Comparison of ENCODE assay signal across 12 cellular contexts in genomic region chr4:82500106-82500738, GRCh38.
DNase-seq lines count a peak whose midpoint lies in the region; ATAC-seq and TF ChIP-seq lines count a peak whose summit lies in the region.
"Had no signal": no experiment of that assay in that cellular context is flagged by ENCODE, and none has a peak within 500 bp of the region (broad histone marks: within the 10 kb centered on the region; RNA-seq: fewer than 3 reads in every experiment).

No MANE protein-coding gene starts in this region.

- no peak for TF ChIP-seq CTCF in epithelial cell of esophagus (IDR thresholded peaks at IDR 0.05; ENCODE audit: insufficient read depth, low read depth, low read length, missing control alignments)

- H3K4me3 ChIP-seq in epithelial cell of esophagus (ENCODE audit: low read length) = no peak overlapping the region

- ATAC-seq in HG02852 (IDR thresholded peaks at IDR 0.05; ENCODE audit: unreplicated experiment) = no peak
- no peak for ATAC-seq in GM18861 (IDR thresholded peaks at IDR 0.05; ENCODE audit: unreplicated experiment)

- DNase-seq in AG08395 (ENCODE audit: low spot score) (peak; percentile 31), GM04503 (ENCODE audit: low read depth) (peak; percentile 41), NCI-H2081 treated with DMSO at 0.1 percent for 48 hours (lab: John Stamatoyannopoulos, UW) (peak; percentile 68), epithelial cell of esophagus (ENCODE audit: low read depth) (peak; percentile 35), activated T-cell treated with anti-CD3 and anti-CD28 coated beads for 4 hours (no peak), NCI-H2227 treated with DMSO at 0.1 percent for 48 hours (lab: John Stamatoyannopoulos, UW) (no peak)
- DNase-seq: activated CD4-positive, alpha-beta T cell treated with anti-CD3 and anti-CD28 coated beads, Interleukin-2, amount 50 U/mL, for 48 hours; CD4-positive, CD25-positive, alpha-beta regulatory T cell; KBM-7; T1000 had no signal

Comparison
In these comparisons a context has a peak if more than half of its experiments do, and no peak if none do; other contexts are left out.
1. DNase-seq: peak in AG08395 (single experiment), GM04503 (single experiment), NCI-H2081 treated with DMSO at 0.1 percent for 48 hours (single experiment) and epithelial cell of esophagus (single experiment); none in activated T-cell treated with anti-CD3 and anti-CD28 coated beads for 4 hours (single experiment) and NCI-H2227 treated with DMSO at 0.1 percent for 48 hours (single experiment).